Comparison of ENCODE assay signal across 8 cellular contexts in the genomic region with DNA sequence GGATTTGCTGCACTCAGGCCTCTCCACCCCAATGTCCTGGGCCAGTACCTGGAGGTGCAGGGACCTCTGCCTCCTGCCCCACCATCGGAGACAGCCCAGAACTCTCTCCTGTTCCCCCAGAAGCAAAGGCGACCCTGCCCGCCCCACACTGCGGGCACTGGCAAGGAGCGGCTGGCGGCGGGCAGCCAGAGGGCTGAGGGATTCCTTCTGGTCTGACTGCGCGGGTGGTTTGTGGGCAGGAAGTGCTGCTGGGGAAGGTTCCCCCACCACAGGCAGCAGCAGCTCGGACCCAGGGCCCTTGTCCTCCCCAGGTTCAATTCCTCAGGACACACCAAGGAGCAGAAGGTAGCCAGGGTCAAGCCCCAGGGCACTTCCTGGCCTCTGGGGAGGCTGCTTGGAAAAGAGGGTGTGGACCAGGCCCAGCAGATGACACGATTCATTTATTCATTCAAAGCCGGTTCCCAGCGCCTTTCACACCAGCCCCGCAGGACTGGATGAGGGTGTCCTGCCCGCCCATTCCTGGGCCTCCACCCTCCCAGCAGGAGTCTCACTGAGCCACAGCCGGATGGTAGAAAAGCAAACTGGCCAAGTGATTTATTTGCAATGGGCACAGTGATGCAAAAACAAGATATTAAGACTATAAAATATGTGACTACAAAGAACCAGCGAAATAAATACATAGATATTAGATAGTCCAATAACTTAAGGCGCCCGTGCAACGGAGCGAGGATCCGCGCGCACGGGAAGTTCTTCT. TPM values are rescaled to one million over a fixed set of nuclear protein-coding genes. Genes with fewer than 3 reads are reported as not detected.
A peak's percentile ranks its signal among the peaks of the same experiment; 100 is the strongest.
DNase-seq lines count a peak whose midpoint lies in the region; ATAC-seq, FAIRE-seq and TF ChIP-seq lines count a peak whose summit lies in the region.

No MANE protein-coding gene starts in this region.

- peak; percentile 84 for DNase-seq in H54 (ENCODE audit: insufficient read length, low spot score)
- no peak for DNase-seq in T-cell
- DNase-seq in fibroblast of villous mesenchyme (ENCODE audit: low read depth) = peak; percentile 48
- peak; percentile 85 for DNase-seq in posterior vena cava (ENCODE audit: low spot score)
- no peak for DNase-seq in caudate nucleus (lab: John Stamatoyannopoulos, UW)
- DNase-seq in stimulated activated CD4-positive, alpha-beta T cell treated with anti-CD3 and anti-CD28 coated beads, Interleukin-12 subunit alpha, Interleukin-12 subunit beta, amount 100 ng/mL, for 4 hours = no peak
- no peak for DNase-seq in BE2C
- DNase-seq in NCI-H1105 (lab: John Stamatoyannopoulos, UW) = no peak

- H3K27ac Mint-ChIP-seq in T-cell = peak overlapping the region in 1 of 2 donors; percentile 23

- peak; percentile 9; the same call in 1 of the 2 replicates for TF ChIP-seq POLR2A in H54 (IDR thresholded peaks at IDR 0.05; ENCODE audit: low read depth, low read length)

- no peaks in the 10 kb centered on the region for H3K36me3 Mint-ChIP-seq in T-cell

- FAIRE-seq in H54 (lab: Jason Lieb, UNC) = no peak

- POLR2A ChIA-PET in T-cell (lab: Charles Lee) = no interaction called here

- no peak for TF ChIP-seq CTCF in fibroblast of villous mesenchyme (IDR thresholded peaks at IDR 0.05; ENCODE audit: insufficient read depth, low read depth, low read length)
- no peak for TF ChIP-seq CTCF in BE2C (IDR thresholded peaks at IDR 0.05; ENCODE audit: low read depth, low read length)

- H3K4me3 ChIP-seq in fibroblast of villous mesenchyme (ENCODE audit: low read depth, low read length) (peak overlapping the region; percentile 79), BE2C (ENCODE audit: low read depth, low read length) (no peak overlapping the region)

- no peak overlapping the region for H3K27ac ChIP-seq in caudate nucleus (ENCODE audit: low read depth, low read length)

- no peaks in the 10 kb centered on the region for H3K9me3 Mint-ChIP-seq in T-cell

- H3K9me3 ChIP-seq in BE2C = no peaks in the 10 kb centered on the region

- peaks cover 20 to 27% (median 24%) of the 10 kb centered on the region in 3 donors for H3K4me1 Mint-ChIP-seq in T-cell

- intact Hi-C loops in posterior vena cava (cut with DNase I) = no loop called here

- H3K4me1 ChIP-seq in BE2C = peaks cover 2% of the 10 kb centered on the region; the same call in 1 of the 2 replicates

- CTCF ChIA-PET in T-cell (lab: Charles Lee) = interaction anchor here in 1 of 2 donors (2.4 kb wide), 1 partner anchor 395 kb away, joined by 10 read pairs; no protein-coding TSS in a partner anchor

- peak overlapping the region; percentile 69 to 78 (median 71) for H3K4me3 Mint-ChIP-seq in T-cell

- H3K27me3 ChIP-seq in BE2C = peaks cover 30% of the 10 kb centered on the region

- H3K36me3 ChIP-seq in BE2C = no peaks in the 10 kb centered on the region

- H3K27me3 Mint-ChIP-seq in T-cell = peaks cover 7 to 20% of the 10 kb centered on the region in 2 donors

- no peak for ATAC-seq in T-cell (replicated peaks in 1 of 4)

RNA-seq across cellular contexts. Expression of a gene that starts 1.2 kb away (rescaled TPM):
- total RNA-seq in T-cell = 1 to 10 TPM in 1 of 5 donors, under 1 TPM in 4; 0.65 to 1.3 (median 0.79) TPM
- total RNA-seq in fibroblast of villous mesenchyme = 7.3 and 13.2 TPM in 2 replicates
- 1 to 10 TPM; 4.6 to 8.1 TPM for total RNA-seq in posterior vena cava
- not detected for polyA plus RNA-seq in BE2C (2012; ENCODE audit: insufficient read depth, insufficient read length, low read depth)

RNA-seq across cellular contexts. Expression of a gene that starts 42.5 kb away (rescaled TPM):
- total RNA-seq in T-cell = 1 to 10 TPM; 2.1 to 7.0 (median 5.3) TPM
- 3.9 and 8.7 TPM in 2 replicates for total RNA-seq in fibroblast of villous mesenchyme
- 10 to 100 TPM; 23.6 to 58.8 TPM for total RNA-seq in posterior vena cava
- 3.6 TPM for polyA plus RNA-seq in BE2C (2012; ENCODE audit: insufficient read depth, insufficient read length, low read depth)

Comparison
In these comparisons a context has a peak if more than half of its experiments do, and no peak if none do; other contexts are left out.
1. DNase-seq: peak in H54 (single experiment), fibroblast of villous mesenchyme (single experiment) and posterior vena cava (single experiment); none in T-cell (0 of 34), caudate nucleus (0 of 61), stimulated activated CD4-positive, alpha-beta T cell treated with anti-CD3 and anti-CD28 coated beads, Interleukin-12 subunit alpha, Interleukin-12 subunit beta, amount 100 ng/mL, for 4 hours (single experiment), BE2C (single experiment) and NCI-H1105 (single experiment).